In genomic region chr7:36312064-36312914, GRCh38 we compare ENCODE assay signal across 10 cellular contexts.
DNase-seq lines count a peak whose midpoint lies in the region; ATAC-seq and TF ChIP-seq lines count a peak whose summit lies in the region.
"Had no signal": no experiment of that assay in that cellular context is flagged by ENCODE, and none has a peak within 500 bp of the region (broad histone marks: within the 10 kb centered on the region; RNA-seq: fewer than 3 reads in every experiment).

No MANE protein-coding gene starts in this region.

- DNase-seq in right atrium auricular region (ENCODE audit: low spot score): peak; percentile 51
- no peak for DNase-seq in left ventricle myocardium inferior
- DNase-seq in RPMI8226: peak; percentile 98
- no peak for DNase-seq in fibroblast of villous mesenchyme (ENCODE audit: low read depth)
- peak; percentile 37 for DNase-seq in ureter (ENCODE audit: low spot score)
- DNase-seq in SKM-1 (lab: John Stamatoyannopoulos, UW; ENCODE audit: unreplicated experiment): no peak

- H3K27ac ChIP-seq in right atrium auricular region (no peak overlapping the region), left ventricle myocardium inferior (replicated peaks) (no peak overlapping the region)
- H3K27ac ChIP-seq: skin epidermis, VCaP had no signal

- H3K4me3 ChIP-seq in right atrium auricular region (no peak overlapping the region), left ventricle myocardium inferior (no peak overlapping the region), fibroblast of villous mesenchyme (ENCODE audit: low read depth, low read length) (no peak overlapping the region)
- H3K4me3 ChIP-seq: skin epidermis had no signal

- H3K36me3 ChIP-seq in right atrium auricular region (no peaks in the 10 kb centered on the region), left ventricle myocardium inferior (no peaks in the 10 kb centered on the region)

- TF ChIP-seq CTCF in right atrium auricular region (IDR thresholded peaks at IDR 0.05) (no peak), left ventricle myocardium inferior (IDR thresholded peaks at IDR 0.05; ENCODE audit: borderline replicate concordance) (no peak), fibroblast of villous mesenchyme (IDR thresholded peaks at IDR 0.05; ENCODE audit: insufficient read depth, low read depth, low read length) (peak; percentile 7)

- ATAC-seq in GM21360 (IDR thresholded peaks at IDR 0.05; ENCODE audit: unreplicated experiment) (no peak), GM18907 (IDR thresholded peaks at IDR 0.05; ENCODE audit: unreplicated experiment) (no peak)

- no peaks in the 10 kb centered on the region for H3K4me1 ChIP-seq in right atrium auricular region
- H3K4me1 ChIP-seq in left ventricle myocardium inferior: peaks cover 17% of the 10 kb centered on the region

- no peaks in the 10 kb centered on the region for H3K27me3 ChIP-seq in right atrium auricular region
- no peaks in the 10 kb centered on the region for H3K27me3 ChIP-seq in left ventricle myocardium inferior (ENCODE audit: low read depth)

- intact Hi-C loops in left ventricle myocardium inferior (cut with micrococcal nuclease): no loop called here

- H3K9me3 ChIP-seq in right atrium auricular region: no peaks in the 10 kb centered on the region
- no peaks in the 10 kb centered on the region for H3K9me3 ChIP-seq in left ventricle myocardium inferior (replicated peaks)

Comparison
In these comparisons a context has a peak if more than half of its experiments do, and no peak if none do; other contexts are left out.
1. DNase-seq: peak in right atrium auricular region (single experiment), RPMI8226 (single experiment) and ureter (single experiment); none in left ventricle myocardium inferior (single experiment), fibroblast of villous mesenchyme (single experiment) and SKM-1 (single experiment).